Comparison of ENCODE assay signal across 8 cellular contexts in the genomic region with DNA sequence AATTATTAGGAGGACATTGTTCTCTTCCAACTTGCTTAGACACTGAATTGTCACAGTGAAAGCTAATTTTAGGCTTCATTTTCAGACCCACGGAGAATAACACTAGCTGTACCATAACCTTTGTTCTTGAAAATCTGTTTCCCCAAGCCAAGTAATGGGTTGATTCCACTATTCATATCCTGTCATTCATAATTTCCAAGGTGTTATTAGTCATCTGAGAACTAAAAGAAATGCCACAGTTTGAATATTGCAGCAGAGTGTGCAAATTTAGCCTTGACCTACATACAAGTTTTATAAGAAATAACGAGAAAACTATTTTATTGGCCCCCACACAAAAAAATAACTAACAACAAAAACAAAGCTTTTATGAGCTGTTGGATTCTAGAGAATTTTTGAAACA.
"Had no signal": no experiment of that assay in that cellular context is flagged by ENCODE, and none has a peak within 500 bp of the region (broad histone marks: within the 10 kb centered on the region; RNA-seq: fewer than 3 reads in every experiment).

No MANE protein-coding gene starts in this region.

- H3K9ac ChIP-seq: GM23248 had no signal

- H3K9me3 ChIP-seq: HAP-1 had no signal

- DNase-seq: GM23248, GOT3, H7, HFFc6, IMR-90 had no signal

- FAIRE-seq: HTR-8/SVneo had no signal

- H3K36me3 ChIP-seq: HAP-1 had no signal

- H2AFZ ChIP-seq: GM23248 had no signal

- ATAC-seq: HCT116 had no signal

- H3K4me3 ChIP-seq: GM23248, HAP-1 had no signal

- H3K27ac ChIP-seq: GM23248 had no signal
